Comparison of ENCODE assay signal across 8 cellular contexts in the genomic region with DNA sequence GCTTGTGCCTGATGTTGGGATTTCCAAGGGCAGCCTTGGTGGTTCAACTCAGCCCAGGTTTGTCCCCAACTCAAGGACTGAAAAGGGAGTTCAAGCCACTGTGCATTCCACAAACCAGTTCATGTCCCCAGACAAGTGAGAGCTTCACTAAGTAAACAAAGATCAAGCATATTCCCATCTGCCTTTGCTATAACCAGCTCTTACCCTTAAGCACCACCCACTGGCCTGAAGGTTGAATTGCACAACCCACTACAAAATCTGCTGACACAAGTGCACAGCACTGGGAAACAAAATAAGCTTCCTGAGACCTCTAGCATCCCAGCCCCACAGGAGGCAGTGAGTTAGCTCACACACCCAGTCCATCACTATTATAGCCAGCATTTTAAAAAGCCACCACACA.
DNase-seq lines count a peak whose midpoint lies in the region; ATAC-seq and TF ChIP-seq lines count a peak whose summit lies in the region.

No MANE protein-coding gene starts in this region.

- H3K27me3 Mint-ChIP-seq in CD8-positive, alpha-beta T cell (ENCODE audit: low read depth): no peaks in the 10 kb centered on the region

- H3K9me3 ChIP-seq in CD8-positive, alpha-beta T cell (ENCODE audit: low read length): no peaks in the 10 kb centered on the region

- no peaks in the 10 kb centered on the region for H3K36me3 ChIP-seq in CD8-positive, alpha-beta T cell (ENCODE audit: insufficient read depth, low read length)

- intact Hi-C loops in lower leg skin (cut with DNase I; ENCODE audit: low total_unique reads): no loop called here
- intact Hi-C loops in CD8-positive, alpha-beta T cell (cut with DNase I, micrococcal nuclease): no loop called here

- TF ChIP-seq CTCF in GM10248 (IDR thresholded peaks at IDR 0.05; ENCODE audit: control extremely low read depth, extremely low read depth, low read depth, missing control alignments): peak; percentile 62
- no peak for TF ChIP-seq CTCF in lower leg skin (IDR thresholded peaks at IDR 0.05)
- no peak for TF ChIP-seq CTCF in CD8-positive, alpha-beta T cell (IDR thresholded peaks at IDR 0.05)

- no peaks in the 10 kb centered on the region for H3K4me1 Mint-ChIP-seq in CD8-positive, alpha-beta T cell (ENCODE audit: low read depth)

- POLR2A ChIA-PET in GM10248 (lab: Yijun Ruan, JAX): no interaction called here
- POLR2A ChIA-PET in CD8-positive, alpha-beta T cell (lab: Charles Lee): no interaction called here

- no peaks in the 10 kb centered on the region for H3K27me3 ChIP-seq in CD8-positive, alpha-beta T cell (ENCODE audit: insufficient read depth, low read length)

- no peaks in the 10 kb centered on the region for H3K4me1 ChIP-seq in CD8-positive, alpha-beta T cell (ENCODE audit: insufficient read depth, low read length)

- no peak overlapping the region for H3K4me3 Mint-ChIP-seq in CD8-positive, alpha-beta T cell

- no peak overlapping the region for H3K27ac Mint-ChIP-seq in CD8-positive, alpha-beta T cell

- CTCF ChIA-PET in GM10248 (lab: Yijun Ruan, JAX): interaction anchor here (1.0 to 2.9 kb wide), 7 partner anchors 11 to 443 kb away, joined by 3 to 16 read pairs (median 7); no protein-coding TSS in a partner anchor
- CTCF ChIA-PET in CD8-positive, alpha-beta T cell (lab: Charles Lee): no interaction called here

- peak; percentile 15 for DNase-seq in GM10248 (ENCODE audit: extremely low spot score)
- peak; percentile 44 for DNase-seq in RPMI8226
- peak; percentile 57 for DNase-seq in iPS-NIHi11 (ENCODE audit: low spot score)
- no peak for DNase-seq in cerebellar nuclear complex (lab: John Stamatoyannopoulos, UW)
- DNase-seq in lower leg skin (ENCODE audit: low spot score in 2 of 2): no peak
- no peak for DNase-seq in CD8-positive, alpha-beta T cell

- no peak overlapping the region for H3K27ac ChIP-seq in CD8-positive, alpha-beta T cell (ENCODE audit: low read depth, low read length)

- no peaks in the 10 kb centered on the region for H3K36me3 Mint-ChIP-seq in CD8-positive, alpha-beta T cell

- TF ChIP-seq POLR2A in lower leg skin (IDR thresholded peaks at IDR 0.05): no peak

- peaks cover 6% of the 10 kb centered on the region for H3K9me3 Mint-ChIP-seq in CD8-positive, alpha-beta T cell

- H3K4me3 ChIP-seq in lower leg skin (ENCODE audit: low read depth, poor library complexity, severe bottlenecking): no peak overlapping the region
- no peak overlapping the region for H3K4me3 ChIP-seq in CD8-positive, alpha-beta T cell (ENCODE audit: low read depth, low read length)

- ATAC-seq in GM21381 (IDR thresholded peaks at IDR 0.05; ENCODE audit: unreplicated experiment) (peak; percentile 89), HG03460 (IDR thresholded peaks at IDR 0.05; ENCODE audit: unreplicated experiment) (peak; percentile 85)
- ATAC-seq in CD8-positive, alpha-beta T cell: no peak

Comparison
In these comparisons a context has a peak if more than half of its experiments do, and no peak if none do; other contexts are left out.
1. DNase-seq: peak in GM10248 (single experiment), RPMI8226 (single experiment) and iPS-NIHi11 (single experiment); none in cerebellar nuclear complex (0 of 2), lower leg skin (0 of 2) and CD8-positive, alpha-beta T cell (0 of 7).